6 cellular contexts compared by ENCODE assay signal in genomic region chr17:75105269-75106080, GRCh38. TPM values are rescaled to one million over a fixed set of nuclear protein-coding genes. Genes with fewer than 3 reads are reported as not detected.
DNase-seq lines count a peak whose midpoint lies in the region; ATAC-seq and TF ChIP-seq lines count a peak whose summit lies in the region.

No MANE protein-coding gene starts in this region.

- peaks cover 3% of the 10 kb centered on the region for H3K79me2 ChIP-seq in MM.1S (ENCODE audit: low read length)

- no peak overlapping the region for H3K4me2 ChIP-seq in MM.1S (ENCODE audit: low read depth, low read length)

- no peaks in the 10 kb centered on the region for H3K36me3 ChIP-seq in MM.1S (replicated peaks; ENCODE audit: insufficient read depth, low read length)
- peaks cover 2% of the 10 kb centered on the region for H3K36me3 ChIP-seq in adipocyte (ENCODE audit: control insufficient read depth, insufficient read depth, low read length, severe bottlenecking)

- peak; percentile 80 for DNase-seq in DMS53 treated with DMSO at 0.1 percent for 48 hours (lab: John Stamatoyannopoulos, UW; ENCODE audit: unreplicated experiment)
- peak; percentile 59 for DNase-seq in MM.1S
- peak; percentile 51 for DNase-seq in adipocyte (ENCODE audit: low read depth)
- DNase-seq in myocyte (ENCODE audit: low read depth), result peak; percentile 50
- no peak for DNase-seq in T1000 (lab: John Stamatoyannopoulos, UW)

- H3K4me1 ChIP-seq in MM.1S (ENCODE audit: low read length), result peaks cover 4% of the 10 kb centered on the region; the same call in 1 of the 2 replicates
- H3K4me1 ChIP-seq in adipocyte (ENCODE audit: control insufficient read depth, insufficient read depth, low read length), result peaks cover 7% of the 10 kb centered on the region

- TF ChIP-seq CTCF in MM.1S (IDR thresholded peaks at IDR 0.05; ENCODE audit: low read length), result peak; percentile 74

- ATAC-seq in HG03439 (IDR thresholded peaks at IDR 0.05; ENCODE audit: unreplicated experiment), result no peak

- H3K27ac ChIP-seq in MM.1S (ENCODE audit: low read length), result no peak overlapping the region

- H3K9ac ChIP-seq in MM.1S (ENCODE audit: low read length), result no peak overlapping the region
- no peak overlapping the region for H3K9ac ChIP-seq in adipocyte (ENCODE audit: low read length)

- no peaks in the 10 kb centered on the region for H3F3A ChIP-seq in MM.1S (ENCODE audit: insufficient read depth, low read length)

- no peaks in the 10 kb centered on the region for H4K20me1 ChIP-seq in MM.1S (ENCODE audit: insufficient read depth, low read length)

- no peaks in the 10 kb centered on the region for H3K9me2 ChIP-seq in MM.1S (replicated peaks; ENCODE audit: insufficient read depth, low read length)

- H3K27me3 ChIP-seq in MM.1S (replicated peaks; ENCODE audit: insufficient read depth, low read length) (no peaks in the 10 kb centered on the region; the same call in 1 of the 2 replicates), adipocyte (replicated peaks; ENCODE audit: control insufficient read depth, insufficient read depth, low read length) (no peaks in the 10 kb centered on the region)

- H2AFZ ChIP-seq in MM.1S (ENCODE audit: low read length), result no peak overlapping the region

- no peaks in the 10 kb centered on the region for H3K9me3 ChIP-seq in MM.1S (replicated peaks; ENCODE audit: insufficient read depth, low read length)
- H3K9me3 ChIP-seq in adipocyte (ENCODE audit: control insufficient read depth, low read length), result no peaks in the 10 kb centered on the region

- H3K4me3 ChIP-seq in MM.1S (ENCODE audit: low read length) (no peak overlapping the region), adipocyte (ENCODE audit: low read length) (no peak overlapping the region)

RNA-seq across cellular contexts. Expression of gene ARMC7, which starts 4.3 kb away (rescaled TPM):
- total RNA-seq in myocyte, result 3.6 and 4.4 TPM in 2 replicates
- 11.9 TPM for polyA plus RNA-seq in myocyte (2012)

RNA-seq across cellular contexts. Expression of gene SLC16A5, which starts 17.7 kb away (rescaled TPM):
- 0.88 and 1.6 TPM in 2 replicates for total RNA-seq in myocyte
- 0.73 TPM for polyA plus RNA-seq in myocyte (2012)

RNA-seq across cellular contexts. Expression of gene NT5C, which starts 26.1 kb away (rescaled TPM):
- total RNA-seq in myocyte, result 64.4 and 70.8 TPM in 2 replicates
- polyA plus RNA-seq in myocyte (2012), result 40.3 TPM

RNA-seq across cellular contexts. Expression of gene JPT1, which starts 48.8 kb away (rescaled TPM):
- 469 and 635 TPM in 2 replicates for total RNA-seq in myocyte
- polyA plus RNA-seq in myocyte (2012), result 503 TPM

RNA-seq across cellular contexts. Expression of gene KCTD2, which starts 58.5 kb away (rescaled TPM):
- 18.4 and 20.6 TPM in 2 replicates for total RNA-seq in myocyte
- 26.0 TPM for polyA plus RNA-seq in myocyte (2012)
